16 cellular contexts compared by ENCODE assay signal in genomic region chr2:24473613-24474012, GRCh38. TPM values are rescaled to one million over a fixed set of nuclear protein-coding genes. Genes with fewer than 3 reads are reported as not detected.
A peak's percentile ranks its signal among the peaks of the same experiment; 100 is the strongest.
DNase-seq lines count a peak whose midpoint lies in the region; ATAC-seq and TF ChIP-seq lines count a peak whose summit lies in the region.
"Had no signal": no experiment of that assay in that cellular context is flagged by ENCODE, and none has a peak within 500 bp of the region (broad histone marks: within the 10 kb centered on the region; RNA-seq: fewer than 3 reads in every experiment).

No MANE protein-coding gene starts in this region.

- DNase-seq in Right ventricle myocardium inferior (ENCODE audit: missing footprints) (no peak), heart left ventricle (no peak), adrenal gland (peak; percentile 50 to 77 (median 67)), fibroblast of the aortic adventitia (ENCODE audit: low read depth) (peak; percentile 5)
- DNase-seq: AML-193; Caco-2; Calu3; CD4-positive, alpha-beta T cell; CD8-positive, alpha-beta T cell; DMS79 treated with DMSO at 0.1 percent for 48 hours; GF-D8 had no signal

- no peaks in the 10 kb centered on the region for H3K4me1 ChIP-seq in heart left ventricle
- H3K4me1 ChIP-seq in adrenal gland (replicated peaks in 1 of 2) = no peaks in the 10 kb centered on the region
- H3K4me1 ChIP-seq: A549 had no signal

- no peak for TF ChIP-seq POLR2A in heart left ventricle (IDR thresholded peaks at IDR 0.05)
- no peak for TF ChIP-seq POLR2A in adrenal gland (IDR thresholded peaks at IDR 0.05)

- no peak overlapping the region for H3K27ac ChIP-seq in heart left ventricle
- no peak overlapping the region for H3K27ac ChIP-seq in adrenal gland
- H3K27ac ChIP-seq: 22Rv1; A549; BLaER1 treated with 17β-estradiol and CSF1 and Interleukin-3, amounts not matched to agents 10 nM and 100 nM; C4-2B had no signal

- H3K27me3 ChIP-seq in heart left ventricle (no peaks in the 10 kb centered on the region), adrenal gland (no peaks in the 10 kb centered on the region)
- H3K27me3 ChIP-seq: BLaER1 treated with 17β-estradiol and CSF1 and Interleukin-3, amounts not matched to agents 10 nM and 100 nM had no signal

- H3K9me3 ChIP-seq in heart left ventricle (no peaks in the 10 kb centered on the region), adrenal gland (replicated peaks in 1 of 3) (no peaks in the 10 kb centered on the region)
- H3K9me3 ChIP-seq: A549, Caco-2 had no signal

- ATAC-seq in Right ventricle myocardium inferior (peak; percentile 70), heart left ventricle (no peak), HG02852 (IDR thresholded peaks at IDR 0.05; ENCODE audit: unreplicated experiment) (no peak)
- ATAC-seq: A549; CD8-positive, alpha-beta T cell had no signal

- H3K36me3 ChIP-seq in heart left ventricle (no peaks in the 10 kb centered on the region), adrenal gland (replicated peaks in 1 of 2) (no peaks in the 10 kb centered on the region)
- H3K36me3 ChIP-seq: BLaER1 treated with 17β-estradiol and CSF1 and Interleukin-3, amounts not matched to agents 10 nM and 100 nM had no signal

- intact Hi-C loops in Right ventricle myocardium inferior (cut with DNase I) = no loop called here
- intact Hi-C loops in heart left ventricle (cut with DNase I) = no loop called here
- intact Hi-C loops in adrenal gland (cut with DNase I) = no loop called here

- TF ChIP-seq CTCF in heart left ventricle (IDR thresholded peaks at IDR 0.05) (no peak), adrenal gland (IDR thresholded peaks at IDR 0.05) (no peak), fibroblast of the aortic adventitia (IDR thresholded peaks at IDR 0.05; ENCODE audit: insufficient read depth, low read length) (no peak)

- no peak overlapping the region for H3K4me3 ChIP-seq in heart left ventricle
- no peak overlapping the region for H3K4me3 ChIP-seq in adrenal gland
- H3K4me3 ChIP-seq in fibroblast of the aortic adventitia (ENCODE audit: low read depth, low read length) = no peak overlapping the region
- H3K4me3 ChIP-seq: A549; BLaER1 treated with 17β-estradiol and CSF1 and Interleukin-3, amounts not matched to agents 10 nM and 100 nM had no signal

RNA-seq across cellular contexts. Expression of gene NCOA1, which starts 17.4 kb away (rescaled TPM):
- total RNA-seq in Right ventricle myocardium inferior (31.0 TPM), heart left ventricle (10 to 100 TPM; 23.9 to 42.3 (median 33.2) TPM), adrenal gland (10 to 100 TPM; 41.0 to 85.5 (median 60.7) TPM), fibroblast of the aortic adventitia (ENCODE audit: low replicate concordance) (10.4 and 24.0 TPM in 2 replicates)
- polyA plus RNA-seq in heart left ventricle (10 to 100 TPM in 1 of 2 donors, 1 to 10 TPM in 1; 8.5 to 17.3 TPM), adrenal gland (10 to 100 TPM; 13.6 to 40.6 (median 14.6) TPM)

Comparison
In these comparisons a context has a peak if more than half of its experiments do, and no peak if none do; other contexts are left out.
1. DNase-seq: peak in adrenal gland (7 of 7) and fibroblast of the aortic adventitia (single experiment); none in Right ventricle myocardium inferior (single experiment) and heart left ventricle (0 of 5).